Comparison of ENCODE assay signal across 2 cellular contexts in genomic region chr7:121138262-121138933, GRCh38.
TF ChIP-seq lines count a peak whose summit lies in the region.

No MANE protein-coding gene starts in this region.

TF ChIP-seq in HEK293, 187 proteins besides CTCF, POLR2A, EP300 and RAD21 (continued from another document):
- 0 out of 2 replicates have a peak, but pooled peaks have one; percentile 16 for TF ChIP-seq ZNF398 (tag by site-specific recombination; IDR thresholded peaks at IDR 0.05)
- TF ChIP-seq WT1 (tag by site-specific recombination; IDR thresholded peaks at IDR 0.05) = no peak
- no peak for TF ChIP-seq ZNF501 (tag by site-specific recombination; IDR thresholded peaks at IDR 0.05)
- no peak for TF ChIP-seq ZNF416 (tag by site-specific recombination; IDR thresholded peaks at IDR 0.05)
- TF ChIP-seq, protein P1, sequence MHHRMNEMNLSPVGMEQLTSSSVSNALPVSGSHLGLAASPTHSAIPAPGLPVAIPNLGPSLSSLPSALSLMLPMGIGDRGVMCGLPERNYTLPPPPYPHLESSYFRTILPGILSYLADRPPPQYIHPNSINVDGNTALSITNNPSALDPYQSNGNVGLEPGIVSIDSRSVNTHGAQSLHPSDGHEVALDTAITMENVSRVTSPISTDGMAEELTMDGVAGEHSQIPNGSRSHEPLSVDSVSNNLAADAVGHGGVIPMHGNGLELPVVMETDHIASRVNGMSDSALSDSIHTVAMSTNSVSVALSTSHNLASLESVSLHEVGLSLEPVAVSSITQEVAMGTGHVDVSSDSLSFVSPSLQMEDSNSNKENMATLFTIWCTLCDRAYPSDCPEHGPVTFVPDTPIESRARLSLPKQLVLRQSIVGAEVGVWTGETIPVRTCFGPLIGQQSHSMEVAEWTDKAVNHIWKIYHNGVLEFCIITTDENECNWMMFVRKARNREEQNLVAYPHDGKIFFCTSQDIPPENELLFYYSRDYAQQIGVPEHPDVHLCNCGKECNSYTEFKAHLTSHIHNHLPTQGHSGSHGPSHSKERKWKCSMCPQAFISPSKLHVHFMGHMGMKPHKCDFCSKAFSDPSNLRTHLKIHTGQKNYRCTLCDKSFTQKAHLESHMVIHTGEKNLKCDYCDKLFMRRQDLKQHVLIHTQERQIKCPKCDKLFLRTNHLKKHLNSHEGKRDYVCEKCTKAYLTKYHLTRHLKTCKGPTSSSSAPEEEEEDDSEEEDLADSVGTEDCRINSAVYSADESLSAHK (tag by site-specific recombination; IDR thresholded peaks at IDR 0.05) = peak; percentile 54; the same call in 1 of the 2 replicates
- peak; percentile 65 for TF ChIP-seq ZBTB17 (tag by site-specific recombination; IDR thresholded peaks at IDR 0.05)
- TF ChIP-seq ZNF354C (tag by site-specific recombination; IDR thresholded peaks at IDR 0.05; ENCODE audit: borderline replicate concordance, low read depth) = no peak
- no peak for TF ChIP-seq REST (tag by site-specific recombination; IDR thresholded peaks at IDR 0.05)
- TF ChIP-seq ZNF132 (tag by site-specific recombination; IDR thresholded peaks at IDR 0.05; ENCODE audit: borderline replicate concordance) = no peak
- TF ChIP-seq ZIC2 (tag by site-specific recombination; IDR thresholded peaks at IDR 0.05) = no peak
- TF ChIP-seq TCF7L2 (IDR thresholded peaks at IDR 0.05; ENCODE audit: borderline replicate concordance, low read depth, low read length) = no peak
- no peak for TF ChIP-seq ZNF248 (tag by site-specific recombination; IDR thresholded peaks at IDR 0.05)
- TF ChIP-seq ZNF664 (tag by site-specific recombination; IDR thresholded peaks at IDR 0.05) = no peak
- TF ChIP-seq, protein P2, sequence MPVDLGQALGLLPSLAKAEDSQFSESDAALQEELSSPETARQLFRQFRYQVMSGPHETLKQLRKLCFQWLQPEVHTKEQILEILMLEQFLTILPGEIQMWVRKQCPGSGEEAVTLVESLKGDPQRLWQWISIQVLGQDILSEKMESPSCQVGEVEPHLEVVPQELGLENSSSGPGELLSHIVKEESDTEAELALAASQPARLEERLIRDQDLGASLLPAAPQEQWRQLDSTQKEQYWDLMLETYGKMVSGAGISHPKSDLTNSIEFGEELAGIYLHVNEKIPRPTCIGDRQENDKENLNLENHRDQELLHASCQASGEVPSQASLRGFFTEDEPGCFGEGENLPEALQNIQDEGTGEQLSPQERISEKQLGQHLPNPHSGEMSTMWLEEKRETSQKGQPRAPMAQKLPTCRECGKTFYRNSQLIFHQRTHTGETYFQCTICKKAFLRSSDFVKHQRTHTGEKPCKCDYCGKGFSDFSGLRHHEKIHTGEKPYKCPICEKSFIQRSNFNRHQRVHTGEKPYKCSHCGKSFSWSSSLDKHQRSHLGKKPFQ (tag by site-specific recombination; IDR thresholded peaks at IDR 0.05) = no peak
- TF ChIP-seq ZNF426 (tag by site-specific recombination; IDR thresholded peaks at IDR 0.05) = no peak

TF ChIP-seq in K562, 482 proteins besides CTCF, POLR2A, EP300 and RAD21 (continued from another document and continues in another):
- TF ChIP-seq ZNF239 (CRISPR knock-in tag; IDR thresholded peaks at IDR 0.05) = peak; percentile 72
- no peak for TF ChIP-seq BHLHE40 (IDR thresholded peaks at IDR 0.05; ENCODE audit: low read length)
- peak; percentile 75 for TF ChIP-seq MGA (IDR thresholded peaks at IDR 0.05)
- no peak for TF ChIP-seq POLR3A (IDR thresholded peaks at IDR 0.05; ENCODE audit: borderline replicate concordance, extremely low read depth, insufficient read depth, insufficient read length)
- TF ChIP-seq JUN (IDR thresholded peaks at IDR 0.05; ENCODE audit: borderline replicate concordance, low read depth, low read length) = peak; percentile 89
- TF ChIP-seq JUN (CRISPR knock-in tag; IDR thresholded peaks at IDR 0.05; ENCODE audit: borderline replicate concordance) = peak; percentile 68; the same call in 1 of the 2 replicates
- TF ChIP-seq NR2C1 (IDR thresholded peaks at IDR 0.05) = no peak
- TF ChIP-seq NR2C1 (tag; IDR thresholded peaks at IDR 0.05) = peak; percentile 78
- TF ChIP-seq, protein P3, sequence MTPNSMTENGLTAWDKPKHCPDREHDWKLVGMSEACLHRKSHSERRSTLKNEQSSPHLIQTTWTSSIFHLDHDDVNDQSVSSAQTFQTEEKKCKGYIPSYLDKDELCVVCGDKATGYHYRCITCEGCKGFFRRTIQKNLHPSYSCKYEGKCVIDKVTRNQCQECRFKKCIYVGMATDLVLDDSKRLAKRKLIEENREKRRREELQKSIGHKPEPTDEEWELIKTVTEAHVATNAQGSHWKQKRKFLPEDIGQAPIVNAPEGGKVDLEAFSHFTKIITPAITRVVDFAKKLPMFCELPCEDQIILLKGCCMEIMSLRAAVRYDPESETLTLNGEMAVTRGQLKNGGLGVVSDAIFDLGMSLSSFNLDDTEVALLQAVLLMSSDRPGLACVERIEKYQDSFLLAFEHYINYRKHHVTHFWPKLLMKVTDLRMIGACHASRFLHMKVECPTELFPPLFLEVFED (CRISPR knock-in tag; conservative IDR thresholded peaks at IDR 0.05) = 0 out of 2 replicates have a peak, but pooled peaks have one; percentile 22
- peak in 1 of 2 experiments; percentile 86; a peak in 2 of 4 replicates for TF ChIP-seq ZNF318 (IDR thresholded peaks at IDR 0.05; ENCODE audit: borderline replicate concordance in 1 of 2, low read depth in 1 of 2)
- no peak for TF ChIP-seq HMGN3 (IDR thresholded peaks at IDR 0.05; ENCODE audit: borderline replicate concordance, extremely low read depth, insufficient read length, low read depth, low read length)
- TF ChIP-seq MAZ (CRISPR knock-in tag; conservative IDR thresholded peaks at IDR 0.05 in 1 of 2, IDR thresholded peaks at IDR 0.05 in 1 of 2) = peak in 1 of 2 experiments; percentile 24; a peak in 1 of 4 replicates
- TF ChIP-seq ATF7 (IDR thresholded peaks at IDR 0.05) = peak; percentile 97
- TF ChIP-seq ZNF668 (CRISPR knock-in tag; IDR thresholded peaks at IDR 0.05) = 0 out of 2 replicates have a peak, but pooled peaks have one; percentile 48
- TF ChIP-seq SMARCB1 (IDR thresholded peaks at IDR 0.05; ENCODE audit: insufficient read length, low read depth) = no peak
